In genomic region chr2:69645026-69645425, GRCh38 we compare ENCODE assay signal across 8 cellular contexts. TPM values are rescaled to one million over a fixed set of nuclear protein-coding genes. Genes with fewer than 3 reads are reported as not detected.
A peak's percentile ranks its signal among the peaks of the same experiment; 100 is the strongest.
DNase-seq lines count a peak whose midpoint lies in the region; ATAC-seq and TF ChIP-seq lines count a peak whose summit lies in the region.

No MANE protein-coding gene starts in this region.

- peaks cover 56% of the 10 kb centered on the region for H3K4me1 Mint-ChIP-seq in T-helper 1 cell treated with Interleukin-12 subunit alpha and Interleukin-12 subunit beta and Interleukin-4 antibody, amounts not matched to agents 30 μg/mL and 1 μg/mL, for 36 hours (ENCODE audit: low read depth)

- H3K27me3 ChIP-seq in psoas muscle (ENCODE audit: insufficient read depth in 3 of 3, low read length in 2 of 3) = no peaks in the 10 kb centered on the region

- in situ Hi-C loops in ACHN (cut with HindIII; ENCODE audit: low pct_ligation_motif_present, low pct_unique_long_range_greater_than_20kb, low sequenced_read_pairs) = no loop called here

- H3K9me3 Mint-ChIP-seq in T-helper 1 cell treated with Interleukin-12 subunit alpha and Interleukin-12 subunit beta and Interleukin-4 antibody, amounts not matched to agents 30 μg/mL and 1 μg/mL, for 36 hours = no peaks in the 10 kb centered on the region

- H3K27ac Mint-ChIP-seq in T-helper 1 cell treated with Interleukin-12 subunit alpha and Interleukin-12 subunit beta and Interleukin-4 antibody, amounts not matched to agents 30 μg/mL and 1 μg/mL, for 36 hours = peak overlapping the region; percentile 90

- intact Hi-C loops in psoas muscle (cut with DNase I) = no loop called here

- H3K27me3 Mint-ChIP-seq in T-helper 1 cell treated with Interleukin-12 subunit alpha and Interleukin-12 subunit beta and Interleukin-4 antibody, amounts not matched to agents 30 μg/mL and 1 μg/mL, for 36 hours (ENCODE audit: low read depth) = no peaks in the 10 kb centered on the region

- TF ChIP-seq CTCF in epithelial cell of proximal tubule (conservative IDR thresholded peaks at IDR 0.05; ENCODE audit: low read depth, low read length) = no peak
- TF ChIP-seq CTCF in psoas muscle (IDR thresholded peaks at IDR 0.05) = no peak

- no peaks in the 10 kb centered on the region for H3K9me3 ChIP-seq in psoas muscle

- H3K27ac ChIP-seq in psoas muscle = peak overlapping the region; percentile 97

- peaks cover 35% of the 10 kb centered on the region for H3K4me1 ChIP-seq in psoas muscle

- peak overlapping the region; percentile 91 for H3K4me3 Mint-ChIP-seq in T-helper 1 cell treated with Interleukin-12 subunit alpha and Interleukin-12 subunit beta and Interleukin-4 antibody, amounts not matched to agents 30 μg/mL and 1 μg/mL, for 36 hours

- WGBS in psoas muscle, 3 donors = 8 to 14% (median 9%) methylated on average over 7 of the region's 7 CpGs

- DNase-seq in activated CD4-positive, alpha-beta T cell treated with anti-CD3 and anti-CD28 coated beads, Interleukin-2, amount 50 U/mL, for 1 hour = peak; percentile 24
- no peak for DNase-seq in activated CD4-positive, alpha-beta T cell treated with anti-CD3 and anti-CD28 coated beads, Interleukin-2, amount 50 U/mL, for 48 hours
- DNase-seq in epithelial cell of proximal tubule (ENCODE audit: low read depth) = no peak
- no peak for DNase-seq in psoas muscle
- no peak for DNase-seq in ACHN

- H3K36me3 ChIP-seq in psoas muscle (ENCODE audit: insufficient read depth in 1 of 2, low read depth in 1 of 2) = no peaks in the 10 kb centered on the region

- H3K4me3 ChIP-seq in epithelial cell of proximal tubule (ENCODE audit: low read depth, low read length) (peak overlapping the region; percentile 75), psoas muscle (peak overlapping the region; percentile 99)

- ATAC-seq in psoas muscle = no peak
- no peak for ATAC-seq in GM18868 (IDR thresholded peaks at IDR 0.05; ENCODE audit: unreplicated experiment)
- no peak for ATAC-seq in HG03280 (IDR thresholded peaks at IDR 0.05; ENCODE audit: unreplicated experiment)

- H3K36me3 Mint-ChIP-seq in T-helper 1 cell treated with Interleukin-12 subunit alpha and Interleukin-12 subunit beta and Interleukin-4 antibody, amounts not matched to agents 30 μg/mL and 1 μg/mL, for 36 hours (ENCODE audit: low read depth) = peaks cover 18% of the 10 kb centered on the region

RNA-seq across cellular contexts. Expression of gene AAK1, which starts 1.5 kb away (rescaled TPM):
- 12.8 and 32.2 TPM in 2 replicates for total RNA-seq in epithelial cell of proximal tubule
- total RNA-seq in psoas muscle = 10 to 100 TPM; 52.5 to 95.2 (median 65.0) TPM
- polyA plus RNA-seq in psoas muscle = 10 to 100 TPM in 2 of 3 donors, 1 to 10 TPM in 1; 7.8 to 21.9 (median 14.7) TPM
